23 cellular contexts compared by ENCODE assay signal in the genomic region with DNA sequence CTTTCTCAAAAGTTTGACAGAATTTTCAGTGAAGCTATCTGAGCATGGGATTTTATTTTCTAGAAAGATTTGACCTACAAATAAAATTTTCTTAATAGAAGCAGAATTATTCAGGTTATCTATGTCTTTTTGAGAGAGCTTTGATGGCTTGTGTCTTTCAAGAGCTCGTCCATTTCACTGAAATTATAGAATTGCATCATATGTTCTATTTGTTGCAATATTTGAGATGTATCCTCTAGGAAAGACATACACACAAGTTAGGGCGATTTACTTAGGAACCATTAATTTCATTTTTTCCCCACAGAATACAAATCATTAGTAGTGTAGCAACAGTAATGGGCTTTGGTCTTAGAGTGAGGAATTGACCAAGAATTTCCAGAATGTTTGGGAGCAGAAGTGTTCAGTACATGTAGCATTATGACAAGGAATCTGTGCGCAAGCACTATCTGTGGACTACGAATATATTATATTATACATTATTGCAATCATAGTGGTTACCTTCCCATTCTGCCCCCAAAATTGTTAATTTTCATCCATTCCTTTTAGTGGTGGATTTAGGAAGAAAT. TPM values are rescaled to one million over a fixed set of nuclear protein-coding genes. Genes with fewer than 3 reads are reported as not detected.
"Had no signal": no experiment of that assay in that cellular context is flagged by ENCODE, and none has a peak within 500 bp of the region (broad histone marks: within the 10 kb centered on the region; RNA-seq: fewer than 3 reads in every experiment).

No MANE protein-coding gene starts in this region.

- H3K9me3 ChIP-seq: neutrophil, thyroid gland had no signal

- H3K27me3 Mint-ChIP-seq: activated T-cell treated with anti-CD3 and anti-CD28 coated beads, Interleukin-2, amount 50 U/mL, for 24 hours; dendritic cell treated with granulocyte-macrophage colony-stimulating factor and Interleukin-4, amounts not matched to agents 40 ng/mL and 50 ng/mL, for 4 days had no signal

- H3K27ac ChIP-seq: neutrophil, parathyroid adenoma, thyroid gland had no signal

- H3K36me3 ChIP-seq: neutrophil, thyroid gland had no signal

- H2AFZ ChIP-seq: parathyroid adenoma had no signal

- FAIRE-seq: kidney had no signal

- H3K9me3 Mint-ChIP-seq: dendritic cell treated with granulocyte-macrophage colony-stimulating factor and Interleukin-4, amounts not matched to agents 40 ng/mL and 50 ng/mL, for 4 days; natural killer cell treated with Interleukin-12 subunit alpha and Interleukin-12 subunit beta and Interleukin-15 and Interleukin-18, amount 100 ng/mL, for 72 hours had no signal

- H3K4me3 Mint-ChIP-seq: activated CD4-positive, alpha-beta T cell treated with anti-CD3 and anti-CD28 coated beads, Interleukin-2, amount 10 ng/mL, durations not matched to agents 24 days and 14 days; activated CD8-positive, alpha-beta T cell treated with anti-CD3 and anti-CD28 coated beads, Interleukin-2, amount 10 ng/mL, durations not matched to agents 7 days and 5 days; activated naive CD4-positive, alpha-beta T cell treated with anti-CD3 and anti-CD28 coated beads for 36 hours; activated T-cell treated with anti-CD3 and anti-CD28 coated beads, Interleukin-2, amount 50 U/mL, for 24 hours; dendritic cell treated with granulocyte-macrophage colony-stimulating factor and Interleukin-4, amounts not matched to agents 40 ng/mL and 50 ng/mL, for 4 days; mesothelial cell of epicardium; natural killer cell treated with Interleukin-12 subunit alpha and Interleukin-12 subunit beta and Interleukin-15 and Interleukin-18, amount 100 ng/mL, for 72 hours had no signal

- H3K79me2 ChIP-seq: parathyroid adenoma had no signal

- H3K27me3 ChIP-seq: neutrophil, thyroid gland had no signal

- H3K4me1 Mint-ChIP-seq: mesothelial cell of epicardium had no signal

- H3K4me3 ChIP-seq: lung, thyroid gland had no signal

- H3K27ac Mint-ChIP-seq: activated CD4-positive, alpha-beta T cell treated with anti-CD3 and anti-CD28 coated beads, Interleukin-2, amount 10 ng/mL, durations not matched to agents 24 days and 14 days; activated CD8-positive, alpha-beta T cell treated with anti-CD3 and anti-CD28 coated beads, Interleukin-2, amount 10 ng/mL, durations not matched to agents 7 days and 5 days; activated naive CD4-positive, alpha-beta T cell treated with anti-CD3 and anti-CD28 coated beads for 36 hours; activated T-cell treated with anti-CD3 and anti-CD28 coated beads, Interleukin-2, amount 50 U/mL, for 24 hours; dendritic cell treated with granulocyte-macrophage colony-stimulating factor and Interleukin-4, amounts not matched to agents 40 ng/mL and 50 ng/mL, for 4 days; mesothelial cell of epicardium; natural killer cell treated with Interleukin-12 subunit alpha and Interleukin-12 subunit beta and Interleukin-15 and Interleukin-18, amount 100 ng/mL, for 72 hours had no signal

- H3K9ac ChIP-seq: parathyroid adenoma had no signal

- H3K4me1 ChIP-seq: parathyroid adenoma had no signal

- ATAC-seq: activated CD8-positive, alpha-beta T cell treated with anti-CD3 and anti-CD28 coated beads, Interleukin-2, amount 10 ng/mL, durations not matched to agents 7 days and 5 days; left lobe of liver; natural killer cell treated with Interleukin-12 subunit alpha and Interleukin-12 subunit beta and Interleukin-15 and Interleukin-18, amount 100 ng/mL, for 72 hours had no signal

- DNase-seq: activated CD4-positive, alpha-beta T cell treated with anti-CD3 and anti-CD28 coated beads, Interleukin-2, amount 10 ng/mL, durations not matched to agents 24 days and 14 days; activated CD8-positive, alpha-beta T cell treated with anti-CD3 and anti-CD28 coated beads, Interleukin-2, amount 10 ng/mL, durations not matched to agents 7 days and 5 days; activated naive CD4-positive, alpha-beta T cell treated with anti-CD3 and anti-CD28 coated beads for 36 hours; activated T-cell treated with anti-CD3 and anti-CD28 coated beads, Interleukin-2, amount 50 U/mL, for 24 hours; aorta; effector CD8-positive, alpha-beta T cell; foreskin melanocyte; glutamatergic neuron; hippocampal formation; kidney; stimulated activated CD4-positive, alpha-beta T cell treated with anti-CD3 and anti-CD28 coated beads, Interleukin-12 subunit alpha, Interleukin-12 subunit beta, amount 100 ng/mL, for 4 hours; stimulated activated CD4-positive, alpha-beta T cell treated with anti-CD3 and anti-CD28 coated beads, Interleukin-1b, Interleukin-23, amount 100 ng/mL, for 48 hours; stimulated activated CD8-positive, alpha-beta memory T cell treated with anti-CD3 and anti-CD28 coated beads, Interleukin-4, amount 100 ng/mL, for 48 hours; stimulated activated naive CD4-positive, alpha-beta T cell; T1000; thyroid gland had no signal

- H3K36me3 Mint-ChIP-seq: natural killer cell treated with Interleukin-12 subunit alpha and Interleukin-12 subunit beta and Interleukin-15 and Interleukin-18, amount 100 ng/mL, for 72 hours had no signal

RNA-seq across cellular contexts. Expression of a gene that starts 12.8 kb away (rescaled TPM):
- total RNA-seq: activated CD4-positive, alpha-beta T cell treated with anti-CD3 and anti-CD28 coated beads, Interleukin-2, amount 10 ng/mL, durations not matched to agents 24 days and 14 days; activated CD8-positive, alpha-beta T cell treated with anti-CD3 and anti-CD28 coated beads, Interleukin-2, amount 10 ng/mL, durations not matched to agents 7 days and 5 days; activated naive CD4-positive, alpha-beta T cell treated with anti-CD3 and anti-CD28 coated beads for 36 hours; natural killer cell treated with Interleukin-12 subunit alpha and Interleukin-12 subunit beta and Interleukin-15 and Interleukin-18, amount 100 ng/mL, for 72 hours had no signal
